21 cellular contexts compared by ENCODE assay signal in the genomic region with DNA sequence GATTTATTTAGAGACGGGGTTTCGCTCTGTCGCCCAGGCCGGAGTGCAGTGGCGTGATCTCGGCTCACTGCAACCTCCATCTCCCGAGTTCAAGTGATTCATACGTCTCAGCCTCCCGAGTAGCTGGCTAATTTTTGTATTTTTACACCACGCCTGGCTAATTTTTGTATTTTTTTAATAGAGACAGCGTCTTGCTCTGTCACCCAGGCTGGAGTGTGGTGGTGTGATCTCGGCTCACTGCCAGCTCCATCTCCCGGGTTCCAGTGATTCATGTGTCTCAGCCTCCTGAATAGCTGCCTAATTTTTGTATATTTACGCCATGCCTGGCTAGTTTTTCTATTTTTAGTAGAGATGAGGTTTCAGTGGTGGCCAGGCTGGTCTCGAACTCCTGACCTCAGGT. TPM values are rescaled to one million over a fixed set of nuclear protein-coding genes. Genes with fewer than 3 reads are reported as not detected.
DNase-seq lines count a peak whose midpoint lies in the region; ATAC-seq and FAIRE-seq lines count a peak whose summit lies in the region.
"Had no signal": no experiment of that assay in that cellular context is flagged by ENCODE, and none has a peak within 500 bp of the region (broad histone marks: within the 10 kb centered on the region; RNA-seq: fewer than 3 reads in every experiment).

No MANE protein-coding gene starts in this region.

- FAIRE-seq in RCC 7860 (lab: Jason Lieb, UNC), result peak; percentile 82

- no peaks in the 10 kb centered on the region for H3K36me3 Mint-ChIP-seq in T-helper 1 cell treated with Interleukin-12 subunit alpha and Interleukin-12 subunit beta and Interleukin-4 antibody, amounts not matched to agents 30 μg/mL and 1 μg/mL, for 36 hours (ENCODE audit: low read depth)
- peaks cover 5% of the 10 kb centered on the region for H3K36me3 Mint-ChIP-seq in stimulated activated effector memory CD8-positive, alpha-beta T cell treated with anti-CD3 and anti-CD28 coated beads, Interleukin-12 subunit alpha, Interleukin-12 subunit beta, amount 100 ng/mL, for 72 hours

- peaks cover 14% of the 10 kb centered on the region for H3K9me3 Mint-ChIP-seq in T-helper 1 cell treated with Interleukin-12 subunit alpha and Interleukin-12 subunit beta and Interleukin-4 antibody, amounts not matched to agents 30 μg/mL and 1 μg/mL, for 36 hours
- H3K9me3 Mint-ChIP-seq in stimulated activated effector memory CD8-positive, alpha-beta T cell treated with anti-CD3 and anti-CD28 coated beads, Interleukin-12 subunit alpha, Interleukin-12 subunit beta, amount 100 ng/mL, for 72 hours, result peaks cover 4% of the 10 kb centered on the region

- peaks cover 4% of the 10 kb centered on the region for H3K4me1 Mint-ChIP-seq in T-helper 1 cell treated with Interleukin-12 subunit alpha and Interleukin-12 subunit beta and Interleukin-4 antibody, amounts not matched to agents 30 μg/mL and 1 μg/mL, for 36 hours (ENCODE audit: low read depth)
- peaks cover 13% of the 10 kb centered on the region for H3K4me1 Mint-ChIP-seq in stimulated activated effector memory CD8-positive, alpha-beta T cell treated with anti-CD3 and anti-CD28 coated beads, Interleukin-12 subunit alpha, Interleukin-12 subunit beta, amount 100 ng/mL, for 72 hours
- H3K4me1 Mint-ChIP-seq: GM23338 had no signal

- no peak for ATAC-seq in stimulated activated effector memory CD8-positive, alpha-beta T cell treated with anti-CD3 and anti-CD28 coated beads, Interleukin-12 subunit alpha, Interleukin-12 subunit beta, amount 100 ng/mL, for 72 hours
- ATAC-seq in esophagus mucosa, result no peak
- ATAC-seq: SK-N-SH treated with all-trans-retinoic acid at 6 μM for 48 hours had no signal

- peaks cover 46% of the 10 kb centered on the region for H3K27me3 Mint-ChIP-seq in T-helper 1 cell treated with Interleukin-12 subunit alpha and Interleukin-12 subunit beta and Interleukin-4 antibody, amounts not matched to agents 30 μg/mL and 1 μg/mL, for 36 hours (ENCODE audit: low read depth)

- DNase-seq in T-helper 1 cell (no peak), RCC 7860 (ENCODE audit: low spot score) (peak; percentile 78), glomerular visceral epithelial cell (ENCODE audit: extremely low spot score) (peak; percentile 84), C1 segment of cervical spinal cord (lab: John Stamatoyannopoulos, UW) (no peak), NCI-H2227 treated with DMSO at 0.1 percent for 48 hours (lab: John Stamatoyannopoulos, UW) (no peak)
- no peak for DNase-seq in stimulated activated effector memory CD8-positive, alpha-beta T cell treated with anti-CD3 and anti-CD28 coated beads, Interleukin-12 subunit alpha, Interleukin-12 subunit beta, amount 100 ng/mL, for 72 hours (ENCODE audit: low spot score in 2 of 2)
- DNase-seq: activated CD4-positive, CD25-positive, alpha-beta regulatory T cell; activated CD8-positive, alpha-beta memory T cell treated with anti-CD3 and anti-CD28 coated beads, Interleukin-2, amount 50 U/mL, for 48 hours; AML-193; Calu3; EL; left cardiac atrium; midbrain; NCI-H1694 treated with DMSO at 0.1 percent for 48 hours; T1000 had no signal

- peak overlapping the region; percentile 37 for H3K4me3 Mint-ChIP-seq in T-helper 1 cell treated with Interleukin-12 subunit alpha and Interleukin-12 subunit beta and Interleukin-4 antibody, amounts not matched to agents 30 μg/mL and 1 μg/mL, for 36 hours
- peak overlapping the region; percentile 59 for H3K4me3 Mint-ChIP-seq in stimulated activated effector memory CD8-positive, alpha-beta T cell treated with anti-CD3 and anti-CD28 coated beads, Interleukin-12 subunit alpha, Interleukin-12 subunit beta, amount 100 ng/mL, for 72 hours
- H3K4me3 Mint-ChIP-seq: GM23338, neural progenitor cell had no signal

- no peak overlapping the region for H3K27ac Mint-ChIP-seq in T-helper 1 cell treated with Interleukin-12 subunit alpha and Interleukin-12 subunit beta and Interleukin-4 antibody, amounts not matched to agents 30 μg/mL and 1 μg/mL, for 36 hours
- no peak overlapping the region for H3K27ac Mint-ChIP-seq in stimulated activated effector memory CD8-positive, alpha-beta T cell treated with anti-CD3 and anti-CD28 coated beads, Interleukin-12 subunit alpha, Interleukin-12 subunit beta, amount 100 ng/mL, for 72 hours
- H3K27ac Mint-ChIP-seq: GM23338 had no signal

RNA-seq across cellular contexts. Expression of gene AP5Z1, which starts 34.3 kb away (rescaled TPM):
- total RNA-seq in esophagus mucosa, result 18.0 TPM

RNA-seq across cellular contexts. Expression of gene PAPOLB, which starts 52.1 kb away (rescaled TPM):
- not detected for total RNA-seq in esophagus mucosa
- total RNA-seq: ascending aorta had no signal

Comparison
In these comparisons a context has a peak if more than half of its experiments do, and no peak if none do; other contexts are left out.
1. DNase-seq: peak in RCC 7860 (single experiment) and glomerular visceral epithelial cell (single experiment); none in T-helper 1 cell (0 of 5), stimulated activated effector memory CD8-positive, alpha-beta T cell treated with anti-CD3 and anti-CD28 coated beads, Interleukin-12 subunit alpha, Interleukin-12 subunit beta, amount 100 ng/mL, for 72 hours (0 of 2), C1 segment of cervical spinal cord (0 of 14) and NCI-H2227 treated with DMSO at 0.1 percent for 48 hours (single experiment).